ENCODE assay signal across 30 cellular contexts in the genomic region with DNA sequence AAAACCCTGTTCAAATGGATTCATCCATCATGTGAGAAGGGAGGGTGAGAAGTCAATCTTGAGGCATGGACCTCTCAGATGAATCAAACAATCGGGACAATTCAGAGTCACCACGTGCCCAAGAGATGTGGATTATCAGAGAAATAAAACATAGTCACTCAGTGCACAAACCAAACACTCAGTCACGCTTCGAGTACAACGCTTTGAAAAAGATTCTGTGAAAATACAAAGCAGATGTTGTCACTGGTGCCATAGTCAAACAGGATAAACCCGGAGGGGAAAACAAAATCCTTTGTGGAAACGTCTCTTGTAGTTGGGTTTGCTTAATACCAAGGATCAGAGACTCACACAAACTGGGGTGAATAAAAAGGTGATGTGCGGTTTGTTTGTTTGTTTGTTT.
"Had no signal": no experiment of that assay in that cellular context is flagged by ENCODE, and none has a peak within 500 bp of the region (broad histone marks: within the 10 kb centered on the region; RNA-seq: fewer than 3 reads in every experiment).

No MANE protein-coding gene starts in this region.

- H3K4me3 Mint-ChIP-seq: activated CD4-positive, alpha-beta T cell treated with anti-CD3 and anti-CD28 coated beads for 36 hours; activated CD8-positive, alpha-beta memory T cell treated with anti-CD3 and anti-CD28 coated beads, Interleukin-2, amount 10 ng/mL, durations not matched to agents 7 days and 5 days; activated CD8-positive, alpha-beta T cell treated with anti-CD3 and anti-CD28 coated beads, Interleukin-2, amount 10 ng/mL, durations not matched to agents 7 days and 5 days; activated T-cell treated with anti-CD3 and anti-CD28 coated beads, Interleukin-2, amount 50 U/mL, for 72 hours; mesothelial cell of epicardium; naive thymus-derived CD4-positive, alpha-beta T cell; stimulated activated memory B cell treated with anti-CD40 and anti-IgM and Interleukin-4, amounts not matched to agents 10 μg/mL and 1 μg/mL and 100 μg/mL, for 72 hours; stimulated activated naive CD8-positive, alpha-beta T cell treated with anti-CD3 and anti-CD28 coated beads, Interleukin-15, amount 100 ng/mL, for 72 hours had no signal

- DNase-seq: activated CD4-positive, alpha-beta T cell treated with anti-CD3 and anti-CD28 coated beads for 36 hours; activated CD4-positive, CD25-positive, alpha-beta regulatory T cell; activated CD8-positive, alpha-beta memory T cell treated with anti-CD3 and anti-CD28 coated beads, Interleukin-2, amount 10 ng/mL, durations not matched to agents 7 days and 5 days; activated CD8-positive, alpha-beta T cell treated with anti-CD3 and anti-CD28 coated beads, Interleukin-2, amount 10 ng/mL, durations not matched to agents 7 days and 5 days; activated naive CD4-positive, alpha-beta T cell; activated T-cell treated with anti-CD3 and anti-CD28 coated beads, Interleukin-2, amount 50 U/mL, for 72 hours; anterior cingulate cortex; dermis blood vessel endothelial cell; effector CD4-positive, alpha-beta T cell; esophagus squamous epithelium; hippocampal formation; kidney; left colon; naive thymus-derived CD4-positive, alpha-beta T cell; pancreas; retina; sigmoid colon; stimulated activated CD4-positive, alpha-beta T cell treated with anti-CD3 and anti-CD28 coated beads, Interleukin-1b, Interleukin-23, amount 100 ng/mL, for 48 hours; stimulated activated CD4-positive, alpha-beta T cell treated with anti-CD3 and anti-CD28 coated beads, Interleukin-4, amount 100 ng/mL, for 4 hours; stimulated activated CD8-positive, alpha-beta memory T cell treated with anti-CD3 and anti-CD28 coated beads, Interleukin-4, amount 100 ng/mL, for 48 hours; stimulated activated naive CD8-positive, alpha-beta T cell treated with anti-CD3 and anti-CD28 coated beads, Interleukin-15, amount 100 ng/mL, for 72 hours; substantia nigra; tibial artery; upper lobe of right lung had no signal

- H3K36me3 Mint-ChIP-seq: activated CD8-positive, alpha-beta memory T cell treated with anti-CD3 and anti-CD28 coated beads, Interleukin-2, amount 10 ng/mL, durations not matched to agents 7 days and 5 days; activated naive CD4-positive, alpha-beta T cell treated with anti-CD3 and anti-CD28 coated beads, Interleukin-2, amount 50 U/mL, for 72 hours; mesothelial cell of epicardium; stimulated activated memory B cell treated with anti-CD40 and anti-IgM and Interleukin-4, amounts not matched to agents 10 μg/mL and 1 μg/mL and 100 μg/mL, for 72 hours had no signal

- H3K9me3 ChIP-seq: esophagus squamous epithelium, gastroesophageal sphincter, pancreas, prostate gland, sigmoid colon, tibial artery, upper lobe of right lung had no signal

- H3K27ac Mint-ChIP-seq: activated CD4-positive, alpha-beta T cell treated with anti-CD3 and anti-CD28 coated beads for 36 hours; activated CD8-positive, alpha-beta memory T cell treated with anti-CD3 and anti-CD28 coated beads, Interleukin-2, amount 10 ng/mL, durations not matched to agents 7 days and 5 days; activated CD8-positive, alpha-beta T cell treated with anti-CD3 and anti-CD28 coated beads, Interleukin-2, amount 10 ng/mL, durations not matched to agents 7 days and 5 days; activated naive CD4-positive, alpha-beta T cell treated with anti-CD3 and anti-CD28 coated beads, Interleukin-2, amount 50 U/mL, for 72 hours; activated T-cell treated with anti-CD3 and anti-CD28 coated beads, Interleukin-2, amount 50 U/mL, for 72 hours; mesothelial cell of epicardium; naive thymus-derived CD4-positive, alpha-beta T cell; stimulated activated memory B cell treated with anti-CD40 and anti-IgM and Interleukin-4, amounts not matched to agents 10 μg/mL and 1 μg/mL and 100 μg/mL, for 72 hours; stimulated activated naive CD8-positive, alpha-beta T cell treated with anti-CD3 and anti-CD28 coated beads, Interleukin-15, amount 100 ng/mL, for 72 hours had no signal

- H3K4me1 Mint-ChIP-seq: activated CD4-positive, alpha-beta T cell treated with anti-CD3 and anti-CD28 coated beads for 36 hours; activated CD8-positive, alpha-beta memory T cell treated with anti-CD3 and anti-CD28 coated beads, Interleukin-2, amount 10 ng/mL, durations not matched to agents 7 days and 5 days; mesothelial cell of epicardium; naive thymus-derived CD4-positive, alpha-beta T cell; stimulated activated memory B cell treated with anti-CD40 and anti-IgM and Interleukin-4, amounts not matched to agents 10 μg/mL and 1 μg/mL and 100 μg/mL, for 72 hours; stimulated activated naive CD8-positive, alpha-beta T cell treated with anti-CD3 and anti-CD28 coated beads, Interleukin-15, amount 100 ng/mL, for 72 hours had no signal

- H3K36me3 ChIP-seq: esophagus squamous epithelium, gastroesophageal sphincter, pancreas, prostate gland, sigmoid colon, tibial artery, upper lobe of right lung had no signal

- ATAC-seq: activated CD4-positive, alpha-beta T cell treated with anti-CD3 and anti-CD28 coated beads for 36 hours; activated CD8-positive, alpha-beta memory T cell treated with anti-CD3 and anti-CD28 coated beads, Interleukin-2, amount 10 ng/mL, durations not matched to agents 7 days and 5 days; activated CD8-positive, alpha-beta T cell treated with anti-CD3 and anti-CD28 coated beads, Interleukin-2, amount 10 ng/mL, durations not matched to agents 7 days and 5 days; activated naive CD4-positive, alpha-beta T cell treated with anti-CD3 and anti-CD28 coated beads, Interleukin-2, amount 50 U/mL, for 72 hours; activated T-cell treated with anti-CD3 and anti-CD28 coated beads, Interleukin-2, amount 50 U/mL, for 72 hours; gastroesophageal sphincter; left colon; naive thymus-derived CD4-positive, alpha-beta T cell; pancreas; stimulated activated memory B cell treated with anti-CD40 and anti-IgM and Interleukin-4, amounts not matched to agents 10 μg/mL and 1 μg/mL and 100 μg/mL, for 72 hours; stimulated activated naive CD8-positive, alpha-beta T cell treated with anti-CD3 and anti-CD28 coated beads, Interleukin-15, amount 100 ng/mL, for 72 hours; upper lobe of right lung had no signal

- H3K9me3 Mint-ChIP-seq: activated T-cell treated with anti-CD3 and anti-CD28 coated beads, Interleukin-2, amount 50 U/mL, for 72 hours; stimulated activated memory B cell treated with anti-CD40 and anti-IgM and Interleukin-4, amounts not matched to agents 10 μg/mL and 1 μg/mL and 100 μg/mL, for 72 hours; stimulated activated naive CD8-positive, alpha-beta T cell treated with anti-CD3 and anti-CD28 coated beads, Interleukin-15, amount 100 ng/mL, for 72 hours had no signal

- H3K27ac ChIP-seq: esophagus squamous epithelium, gastroesophageal sphincter, pancreas, prostate gland, sigmoid colon, tibial artery, upper lobe of right lung had no signal

- H3K4me1 ChIP-seq: esophagus squamous epithelium, gastroesophageal sphincter, pancreas, prostate gland, sigmoid colon, tibial artery, upper lobe of right lung had no signal

- H3K4me3 ChIP-seq: esophagus squamous epithelium, gastroesophageal sphincter, pancreas, prostate gland, sigmoid colon, smooth muscle cell, tibial artery, upper lobe of right lung had no signal
